ENCODE assay signal across 16 cellular contexts in genomic region chr3:127637971-127638370, GRCh38.
"Had no signal": no experiment of that assay in that cellular context is flagged by ENCODE, and none has a peak within 500 bp of the region (broad histone marks: within the 10 kb centered on the region; RNA-seq: fewer than 3 reads in every experiment).

No MANE protein-coding gene starts in this region.

- H3K36me3 ChIP-seq: ascending aorta, lower lobe of right lung, neutrophil, right lobe of liver had no signal

- H3K4me1 ChIP-seq: ascending aorta, lower lobe of right lung, right lobe of liver had no signal

- H3K4me3 Mint-ChIP-seq: naive B cell had no signal

- H3K9me3 Mint-ChIP-seq: naive B cell had no signal

- H3K27me3 ChIP-seq: ascending aorta, neutrophil, right lobe of liver had no signal

- H3K27ac ChIP-seq: ascending aorta, lower lobe of right lung, neutrophil, right lobe of liver had no signal

- H3K4me3 ChIP-seq: ascending aorta, lower lobe of right lung, right lobe of liver had no signal

- FAIRE-seq: endometrium had no signal

- H3K9me3 ChIP-seq: ascending aorta, lower lobe of right lung, neutrophil, right lobe of liver had no signal

- ATAC-seq: esophagus mucosa, left cardiac atrium, lower lobe of right lung had no signal

- DNase-seq: activated CD4-positive, alpha-beta T cell treated with anti-CD3 and anti-CD28 coated beads for 1 hour; activated CD8-positive, alpha-beta memory T cell treated with anti-CD3 and anti-CD28 coated beads for 24 hours; activated effector memory CD4-positive, alpha-beta T cell treated with anti-CD3 and anti-CD28 coated beads, Interleukin-2, amount 50 U/mL, for 16 hours; activated T-cell treated with anti-CD3 and anti-CD28 coated beads, Interleukin-2, amount 50 U/mL, for 1 hour; hypothalamus; left cardiac atrium; lower lobe of right lung; naive B cell; right lobe of liver; stimulated activated CD4-positive, alpha-beta T cell treated with anti-CD3 and anti-CD28 coated beads, Interleukin-12 subunit alpha, Interleukin-12 subunit beta, amount 100 ng/mL, for 4 hours; stimulated activated naive CD4-positive, alpha-beta T cell treated with Interleukin-2 at 50 U/mL for 16 hours; trophoblast cell had no signal
